Comparison of ENCODE assay signal across 8 cellular contexts in genomic region chr10:104080762-104081161, GRCh38. TPM values are rescaled to one million over a fixed set of nuclear protein-coding genes. Genes with fewer than 3 reads are reported as not detected.
DNase-seq lines count a peak whose midpoint lies in the region; ATAC-seq and TF ChIP-seq lines count a peak whose summit lies in the region.

No MANE protein-coding gene starts in this region.

- H3K27ac ChIP-seq in MM.1S (ENCODE audit: low read length) (no peak overlapping the region), lower lobe of right lung (no peak overlapping the region)

- intact Hi-C loops in lower lobe of right lung (cut with DNase I), result no loop called here

- no peak overlapping the region for H3K9ac ChIP-seq in MM.1S (ENCODE audit: low read length)

- H3K4me3 Mint-ChIP-seq in activated T-helper 17 cell treated with anti-CD3 and anti-CD28 coated beads, Interleukin-2, amount 50 U/mL, for 72 hours, result no peak overlapping the region

- no peak overlapping the region for H3K4me3 ChIP-seq in MM.1S (ENCODE audit: low read length)
- no peak overlapping the region for H3K4me3 ChIP-seq in lower lobe of right lung

- no peaks in the 10 kb centered on the region for H4K20me1 ChIP-seq in MM.1S (ENCODE audit: insufficient read depth, low read length)

- no peaks in the 10 kb centered on the region for H3K9me2 ChIP-seq in MM.1S (replicated peaks; ENCODE audit: insufficient read depth, low read length)

- TF ChIP-seq CTCF in MM.1S (IDR thresholded peaks at IDR 0.05; ENCODE audit: low read length) (peak; percentile 60), lower lobe of right lung (IDR thresholded peaks at IDR 0.05) (peak; percentile 28)

- no peaks in the 10 kb centered on the region for H3F3A ChIP-seq in MM.1S (ENCODE audit: insufficient read depth, low read length)

- no peak overlapping the region for H3K27ac Mint-ChIP-seq in activated T-helper 17 cell treated with anti-CD3 and anti-CD28 coated beads, Interleukin-2, amount 50 U/mL, for 72 hours

- H3K79me2 ChIP-seq in MM.1S (ENCODE audit: low read length), result no peaks in the 10 kb centered on the region

- H3K9me3 ChIP-seq in MM.1S (replicated peaks; ENCODE audit: insufficient read depth, low read length) (no peaks in the 10 kb centered on the region), lower lobe of right lung (no peaks in the 10 kb centered on the region)

- H3K36me3 Mint-ChIP-seq in activated T-helper 17 cell treated with anti-CD3 and anti-CD28 coated beads, Interleukin-2, amount 50 U/mL, for 72 hours (ENCODE audit: low read depth), result no peaks in the 10 kb centered on the region

- no peaks in the 10 kb centered on the region for H3K9me3 Mint-ChIP-seq in activated T-helper 17 cell treated with anti-CD3 and anti-CD28 coated beads, Interleukin-2, amount 50 U/mL, for 72 hours

- peak; percentile 24 for ATAC-seq in activated T-helper 17 cell treated with anti-CD3 and anti-CD28 coated beads, Interleukin-2, amount 50 U/mL, for 72 hours (replicated peaks)
- ATAC-seq in lower lobe of right lung (no peak), HG02840 (IDR thresholded peaks at IDR 0.05; ENCODE audit: low FRiP score, unreplicated experiment) (no peak), GM19467 (IDR thresholded peaks at IDR 0.05; ENCODE audit: unreplicated experiment) (no peak)

- H3K36me3 ChIP-seq in MM.1S (replicated peaks; ENCODE audit: insufficient read depth, low read length) (no peaks in the 10 kb centered on the region), lower lobe of right lung (no peaks in the 10 kb centered on the region)

- H2AFZ ChIP-seq in MM.1S (ENCODE audit: low read length), result no peak overlapping the region

- H3K4me2 ChIP-seq in MM.1S (ENCODE audit: low read depth, low read length), result no peak overlapping the region

- H3K27me3 ChIP-seq in MM.1S (replicated peaks; ENCODE audit: insufficient read depth, low read length), result no peaks in the 10 kb centered on the region
- H3K27me3 ChIP-seq in lower lobe of right lung (ENCODE audit: low read depth), result no peaks in the 10 kb centered on the region

- H3K4me1 ChIP-seq in MM.1S (ENCODE audit: low read length), result no peaks in the 10 kb centered on the region
- peaks cover 6% of the 10 kb centered on the region for H3K4me1 ChIP-seq in lower lobe of right lung

- no peaks in the 10 kb centered on the region for H3K4me1 Mint-ChIP-seq in activated T-helper 17 cell treated with anti-CD3 and anti-CD28 coated beads, Interleukin-2, amount 50 U/mL, for 72 hours

- no peaks in the 10 kb centered on the region for H3K27me3 Mint-ChIP-seq in activated T-helper 17 cell treated with anti-CD3 and anti-CD28 coated beads, Interleukin-2, amount 50 U/mL, for 72 hours

- DNase-seq in GM03348 (ENCODE audit: low spot score), result peak; percentile 20
- peak; percentile 42 for DNase-seq in MM.1S
- no peak for DNase-seq in lower lobe of right lung
- DNase-seq in activated CD4-positive, CD25-positive, alpha-beta regulatory T cell treated with anti-CD3 and anti-CD28 coated beads, Interleukin-2, amount 50 U/mL, for 72 hours, result no peak
- no peak for DNase-seq in anterior cingulate cortex (lab: John Stamatoyannopoulos, UW)

RNA-seq across cellular contexts. Expression of gene COL17A1, which starts 4.9 kb away (rescaled TPM):
- total RNA-seq in activated T-helper 17 cell treated with anti-CD3 and anti-CD28 coated beads, Interleukin-2, amount 50 U/mL, for 72 hours, result not detected
- 0.32 TPM for total RNA-seq in lower lobe of right lung

RNA-seq across cellular contexts. Expression of gene SFR1, which starts 41.2 kb away (rescaled TPM):
- total RNA-seq in activated T-helper 17 cell treated with anti-CD3 and anti-CD28 coated beads, Interleukin-2, amount 50 U/mL, for 72 hours, result 10 to 100 TPM; 12.4 to 14.3 TPM
- 7.4 TPM for total RNA-seq in lower lobe of right lung

Comparison
In these comparisons a context has a peak if more than half of its experiments do, and no peak if none do; other contexts are left out.
1. DNase-seq: peak in GM03348 (single experiment) and MM.1S (single experiment); none in lower lobe of right lung (single experiment), activated CD4-positive, CD25-positive, alpha-beta regulatory T cell treated with anti-CD3 and anti-CD28 coated beads, Interleukin-2, amount 50 U/mL, for 72 hours (single experiment) and anterior cingulate cortex (0 of 58).